1 cellular context compared by ENCODE assay signal in genomic region chr6:57305754-57306153, GRCh38.
TF ChIP-seq lines count a peak whose summit lies in the region.

No MANE protein-coding gene starts in this region.

TF ChIP-seq in SK-N-SH, 30 proteins besides CTCF, POLR2A, EP300 and RAD21 (continued from another document):
- no peak for TF ChIP-seq MAX (IDR thresholded peaks at IDR 0.05; ENCODE audit: low read depth)
- peak; percentile 69; the same call in 1 of the 2 replicates for TF ChIP-seq JUND (IDR thresholded peaks at IDR 0.05)
- no peak for TF ChIP-seq ELF1 (IDR thresholded peaks at IDR 0.05)
- TF ChIP-seq EZH2phosphoT487 (IDR thresholded peaks at IDR 0.05; ENCODE audit: borderline replicate concordance, low read depth), result no peak
- peak; percentile 86 for TF ChIP-seq MEF2A (IDR thresholded peaks at IDR 0.05; ENCODE audit: borderline replicate concordance, low read depth)
- TF ChIP-seq USF2 (IDR thresholded peaks at IDR 0.05; ENCODE audit: borderline replicate concordance, low read depth, low read length), result no peak
